16 cellular contexts compared by ENCODE assay signal in genomic region chr22:40233886-40234285, GRCh38. TPM values are rescaled to one million over a fixed set of nuclear protein-coding genes. Genes with fewer than 3 reads are reported as not detected.
A peak's percentile ranks its signal among the peaks of the same experiment; 100 is the strongest.
DNase-seq lines count a peak whose midpoint lies in the region; ATAC-seq and TF ChIP-seq lines count a peak whose summit lies in the region.
"Had no signal": no experiment of that assay in that cellular context is flagged by ENCODE, and none has a peak within 500 bp of the region (broad histone marks: within the 10 kb centered on the region; RNA-seq: fewer than 3 reads in every experiment).

No MANE protein-coding gene starts in this region.

- no peak overlapping the region for H3K18ac ChIP-seq in H9 (ENCODE audit: insufficient read length, low read depth, low read length)
- no peak overlapping the region for H3K18ac ChIP-seq in mesendoderm (ENCODE audit: low read length)

- H3K56ac ChIP-seq in H9 (ENCODE audit: insufficient read length, low read depth, low read length) (no peak overlapping the region), mesendoderm (ENCODE audit: low read length) (no peak overlapping the region)

- no peak for ATAC-seq in WTC11

- no peak overlapping the region for H4K91ac ChIP-seq in H9 (ENCODE audit: insufficient read length, low read depth, low read length)

- no peak overlapping the region for H2BK15ac ChIP-seq in H9 (ENCODE audit: low read depth, low read length)
- no peak overlapping the region for H2BK15ac ChIP-seq in mesendoderm (replicated peaks; ENCODE audit: low read depth)

- H3K4me1 ChIP-seq in H9 (ENCODE audit: insufficient read depth, low read length), result peaks cover 4% of the 10 kb centered on the region; the same call in 1 of the 2 replicates
- no peaks in the 10 kb centered on the region for H3K4me1 ChIP-seq in mesendoderm (ENCODE audit: control insufficient read depth, low read depth, low read length)
- H3K4me1 ChIP-seq in prostate gland (replicated peaks), result no peaks in the 10 kb centered on the region

- H2AK5ac ChIP-seq in H9 (ENCODE audit: insufficient read length, low read length) (no peak overlapping the region), mesendoderm (ENCODE audit: low read length) (no peak overlapping the region)

- H3K4ac ChIP-seq in H9 (ENCODE audit: low read depth, low read length) (no peak overlapping the region), mesendoderm (ENCODE audit: low read depth, low read length) (no peak overlapping the region)

- H2BK20ac ChIP-seq in H9 (ENCODE audit: low read depth, low read length, poor library complexity, severe bottlenecking), result no peak overlapping the region

- H2AFZ ChIP-seq in H9 (ENCODE audit: low read length), result no peak overlapping the region

- intact Hi-C loops in prostate gland (cut with DNase I), result no loop called here

- H3K36me3 ChIP-seq in mesendoderm (ENCODE audit: control insufficient read depth, insufficient read depth, low read length) (no peaks in the 10 kb centered on the region), prostate gland (no peaks in the 10 kb centered on the region)

- POLR2A ChIA-PET in WTC11 (lab: Charles Lee), result no interaction called here

- no peaks in the 10 kb centered on the region for H3K23me2 ChIP-seq in H9 (ENCODE audit: insufficient read length, low read depth, low read length, poor library complexity, severe bottlenecking)

- H3K9ac ChIP-seq in H9 (ENCODE audit: extremely low read depth, insufficient read length, low read length) (no peak overlapping the region), mesendoderm (ENCODE audit: low read length) (no peak overlapping the region)

- H3K27me3 ChIP-seq in H9 (ENCODE audit: insufficient read depth, low read length) (no peaks in the 10 kb centered on the region), mesendoderm (ENCODE audit: insufficient read depth, low read length, poor library complexity) (no peaks in the 10 kb centered on the region), prostate gland (replicated peaks; ENCODE audit: insufficient read depth) (no peaks in the 10 kb centered on the region)
- H3K27me3 ChIP-seq: BE2C had no signal

- peaks cover 3% of the 10 kb centered on the region for H4K20me1 ChIP-seq in H9 (ENCODE audit: control insufficient read depth, insufficient read depth, insufficient read length)

- peak overlapping the region; percentile 42 for H3K27ac Mint-ChIP-seq in activated naive CD4-positive, alpha-beta T cell treated with anti-CD3 and anti-CD28 coated beads, Interleukin-2, amount 10 ng/mL, durations not matched to agents 7 days and 5 days
- H3K27ac Mint-ChIP-seq in H9, result 0 out of 7 replicates have a peak overlapping the region, but pooled peaks of 2 of the 3 experiments have one; percentile 31 to 34
- H3K27ac Mint-ChIP-seq in WTC11, result 0 out of 2 replicates have a peak overlapping the region, but pooled peaks have one; percentile 13
- H3K27ac Mint-ChIP-seq: CD4-positive, CD25-positive, alpha-beta regulatory T cell had no signal

- CTCF ChIA-PET in activated naive CD4-positive, alpha-beta T cell treated with anti-CD3 and anti-CD28 coated beads, Interleukin-2, amount 10 ng/mL, durations not matched to agents 7 days and 5 days (lab: Charles Lee), result no interaction called here
- CTCF ChIA-PET in WTC11 (lab: Charles Lee), result no interaction called here

- H3K4me2 ChIP-seq in H9 (ENCODE audit: insufficient read depth, insufficient read length, low read length), result no peak overlapping the region
- no peak overlapping the region for H3K4me2 ChIP-seq in mesendoderm (ENCODE audit: low read length)

- H3K4me3 Mint-ChIP-seq in activated naive CD4-positive, alpha-beta T cell treated with anti-CD3 and anti-CD28 coated beads, Interleukin-2, amount 10 ng/mL, durations not matched to agents 7 days and 5 days, result no peak overlapping the region
- H3K4me3 Mint-ChIP-seq in H9 (no peak overlapping the region), WTC11 (no peak overlapping the region)
- H3K4me3 Mint-ChIP-seq: CD4-positive, CD25-positive, alpha-beta regulatory T cell had no signal

- H4K5ac ChIP-seq in H9 (ENCODE audit: insufficient read length, low read depth, low read length), result no peak overlapping the region
- H4K5ac ChIP-seq in mesendoderm (ENCODE audit: low read length), result no peak overlapping the region

- peaks cover 17% of the 10 kb centered on the region; the same call in 1 of the 2 replicates for H3K79me2 ChIP-seq in H9 (ENCODE audit: insufficient read depth, low read length)
- peaks cover 41% of the 10 kb centered on the region for H3K79me2 ChIP-seq in mesendoderm (ENCODE audit: control insufficient read depth, insufficient read depth, low read length)

- no CpG with 5 or more reads among the region's 8 CpGs for WGBS in H9 (ENCODE audit: extremely low coverage, insufficient read length, low lambda C conversion rate)
- WGBS in mesendoderm (ENCODE audit: extremely low coverage, insufficient coverage, low lambda C conversion rate), result no CpG with 5 or more reads among the region's 8 CpGs
- WGBS in prostate gland, result 87% methylated on average over 8 of the region's 8 CpGs

- H2BK120ac ChIP-seq in H9 (ENCODE audit: low read depth, low read length, poor library complexity, severe bottlenecking) (no peak overlapping the region), mesendoderm (ENCODE audit: low read depth, low read length) (no peak overlapping the region)

- H3K27ac ChIP-seq in H9 (ENCODE audit: insufficient read length, low read depth, low read length) (no peak overlapping the region), mesendoderm (ENCODE audit: low read depth, low read length) (no peak overlapping the region), prostate gland (no peak overlapping the region)

- H3K9me3 ChIP-seq in H9 (ENCODE audit: control insufficient read depth, low read depth, low read length) (no peaks in the 10 kb centered on the region), prostate gland (no peaks in the 10 kb centered on the region)
- H3K9me3 ChIP-seq: BE2C had no signal

- no peaks in the 10 kb centered on the region for H3K9me3 Mint-ChIP-seq in activated naive CD4-positive, alpha-beta T cell treated with anti-CD3 and anti-CD28 coated beads, Interleukin-2, amount 10 ng/mL, durations not matched to agents 7 days and 5 days
- H3K9me3 Mint-ChIP-seq in H9 (no peaks in the 10 kb centered on the region), WTC11 (0 out of 2 replicates have a peak, but pooled peaks cover 2% of the 10 kb centered on the region)
- H3K9me3 Mint-ChIP-seq: CD4-positive, CD25-positive, alpha-beta regulatory T cell had no signal

- H3K23ac ChIP-seq in H9 (ENCODE audit: insufficient read length, low read depth, low read length) (no peak overlapping the region), mesendoderm (ENCODE audit: low read length) (peak overlapping the region; percentile 33)

- H3K4me1 Mint-ChIP-seq in activated naive CD4-positive, alpha-beta T cell treated with anti-CD3 and anti-CD28 coated beads, Interleukin-2, amount 10 ng/mL, durations not matched to agents 7 days and 5 days, result peaks cover 35% of the 10 kb centered on the region
- H3K4me1 Mint-ChIP-seq in H9, result peaks cover 38 to 52% of the 10 kb centered on the region in 2 experiments
- H3K4me1 Mint-ChIP-seq in WTC11, result peaks cover 45% of the 10 kb centered on the region

- peaks cover 7% of the 10 kb centered on the region for H3K79me1 ChIP-seq in H9 (ENCODE audit: insufficient read depth, low read depth, low read length, poor library complexity, severe bottlenecking)
- peaks cover 16% of the 10 kb centered on the region for H3K79me1 ChIP-seq in mesendoderm (ENCODE audit: low read length)

- H4K8ac ChIP-seq in H9 (replicated peaks; ENCODE audit: insufficient read length, low read depth, low read length) (no peak overlapping the region), mesendoderm (ENCODE audit: low read depth, low read length) (no peak overlapping the region)

- no peak for DNase-seq in activated naive CD4-positive, alpha-beta T cell treated with anti-CD3 and anti-CD28 coated beads, Interleukin-2, amount 10 ng/mL, durations not matched to agents 7 days and 5 days
- DNase-seq in activated naive CD4-positive, alpha-beta T cell treated with Interleukin-2 at 50 U/mL for 16 hours, result no peak
- DNase-seq in H9 (no peak), WTC11 (ENCODE audit: low spot score) (no peak), mesendoderm (no peak), NCI-H2171 treated with DMSO at 0.1 percent for 48 hours (lab: John Stamatoyannopoulos, UW) (no peak), COLO668 (lab: John Stamatoyannopoulos, UW; ENCODE audit: unreplicated experiment) (no peak), prostate gland (ENCODE audit: low spot score) (no peak)
- DNase-seq: BE2C; C1 segment of cervical spinal cord; CD4-positive, CD25-positive, alpha-beta regulatory T cell; DMS153; DMS79 treated with DMSO at 0.1 percent for 48 hours; GF-D8; GOT3; H7 had no signal

- no peaks in the 10 kb centered on the region for H3K27me3 Mint-ChIP-seq in activated naive CD4-positive, alpha-beta T cell treated with anti-CD3 and anti-CD28 coated beads, Interleukin-2, amount 10 ng/mL, durations not matched to agents 7 days and 5 days
- H3K27me3 Mint-ChIP-seq in H9 (ENCODE audit: low read depth), result no peaks in the 10 kb centered on the region
- H3K27me3 Mint-ChIP-seq in WTC11 (ENCODE audit: low read depth), result no peaks in the 10 kb centered on the region
- H3K27me3 Mint-ChIP-seq: CD4-positive, CD25-positive, alpha-beta regulatory T cell had no signal

- no peak overlapping the region for H3T11ph ChIP-seq in H9 (ENCODE audit: low read length)

- no peak for TF ChIP-seq POLR2A in prostate gland (IDR thresholded peaks at IDR 0.05)

- H3K4me3 ChIP-seq in mesendoderm (ENCODE audit: low read length) (no peak overlapping the region), prostate gland (no peak overlapping the region)

- no peak overlapping the region for H2BK12ac ChIP-seq in H9 (ENCODE audit: insufficient read length, low read depth, low read length)

- H3K36me3 Mint-ChIP-seq in activated naive CD4-positive, alpha-beta T cell treated with anti-CD3 and anti-CD28 coated beads, Interleukin-2, amount 10 ng/mL, durations not matched to agents 7 days and 5 days, result peaks cover 68% of the 10 kb centered on the region
- peaks cover 7 to 34% (median 21%) of the 10 kb centered on the region in 3 experiments; a peak in 6 of 7 replicates for H3K36me3 Mint-ChIP-seq in H9 (ENCODE audit: insufficient read depth in 1 of 3, low read depth in 3 of 3)
- peaks cover 9% of the 10 kb centered on the region; the same call in 1 of the 2 replicates for H3K36me3 Mint-ChIP-seq in WTC11

- H2BK5ac ChIP-seq in H9 (ENCODE audit: insufficient read length, low read length), result no peak overlapping the region
- H2BK5ac ChIP-seq in mesendoderm (ENCODE audit: low read length), result no peak overlapping the region

- no peak for TF ChIP-seq CTCF in H9 (conservative IDR thresholded peaks at IDR 0.05)
- no peak for TF ChIP-seq CTCF in WTC11 (IDR thresholded peaks at IDR 0.05)
- no peak for TF ChIP-seq CTCF in prostate gland (IDR thresholded peaks at IDR 0.05)

- H3K14ac ChIP-seq in H9 (ENCODE audit: insufficient read depth, low read length), result no peak overlapping the region

RNA-seq across cellular contexts. Expression of gene TNRC6B, which starts 56.2 kb away (rescaled TPM):
- total RNA-seq in H9 (2021) (53.5 and 58.1 TPM in 2 replicates), WTC11 (2021) (49.7 to 51.1 TPM (median 50.4 TPM) in 3 replicates), prostate gland (100 to 1,000 TPM in 1 of 2 donors, 10 to 100 TPM in 1; 43.8 to 118 TPM)
- 8.0 TPM for polyA plus RNA-seq in mesendoderm (2013, experiment 1 of 2)
- polyA plus RNA-seq in mesendoderm (2013, experiment 2 of 2), result 7.4 TPM
